ENCODE assay signal across 1 cellular context in genomic region chr16:85475233-85475632, GRCh38.
TF ChIP-seq lines count a peak whose summit lies in the region.

No MANE protein-coding gene starts in this region.

TF ChIP-seq in WTC11, 78 proteins besides CTCF, POLR2A, EP300 and RAD21 (continued from another document):
- TF ChIP-seq ZNF532 (CRISPR knock-in tag; IDR thresholded peaks at IDR 0.05; ENCODE audit: borderline replicate concordance) (no peak), AFF4 (CRISPR knock-in tag; IDR thresholded peaks at IDR 0.05; ENCODE audit: borderline replicate concordance) (no peak), ELF4 (CRISPR knock-in tag; IDR thresholded peaks at IDR 0.05; ENCODE audit: low read depth) (no peak), JUN (CRISPR knock-in tag; IDR thresholded peaks at IDR 0.05) (no peak), RELA (CRISPR knock-in tag; IDR thresholded peaks at IDR 0.05; ENCODE audit: borderline replicate concordance) (no peak), NFATC4 (CRISPR knock-in tag; IDR thresholded peaks at IDR 0.05) (no peak), ZNF425 (CRISPR knock-in tag; conservative IDR thresholded peaks at IDR 0.05) (no peak), PREB (CRISPR knock-in tag; IDR thresholded peaks at IDR 0.05; ENCODE audit: borderline replicate concordance) (no peak), FOXP1 (CRISPR knock-in tag; IDR thresholded peaks at IDR 0.05; ENCODE audit: borderline replicate concordance) (no peak), EMX1 (CRISPR knock-in tag; IDR thresholded peaks at IDR 0.05) (no peak)
